ENCODE assay signal across 29 cellular contexts in the genomic region with DNA sequence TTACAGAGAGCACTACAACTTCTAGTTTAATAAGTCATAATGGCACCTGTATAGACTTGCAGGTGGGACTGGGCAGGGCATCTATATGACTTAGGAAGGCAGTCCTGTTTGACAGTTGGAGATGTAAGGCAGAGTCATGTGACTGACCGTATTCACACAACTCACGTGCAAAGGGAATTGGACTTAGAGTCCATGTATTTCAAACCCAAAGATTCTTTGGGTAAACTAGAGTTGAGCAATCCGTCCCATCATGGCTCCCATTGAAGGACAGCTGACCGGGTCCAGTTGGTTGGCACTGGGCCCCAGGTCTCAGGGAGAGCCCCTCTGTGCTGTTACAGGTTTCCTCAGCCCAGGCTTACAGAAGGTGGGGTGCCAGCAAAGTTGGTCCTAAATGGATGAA.
"Had no signal": no experiment of that assay in that cellular context is flagged by ENCODE, and none has a peak within 500 bp of the region (broad histone marks: within the 10 kb centered on the region; RNA-seq: fewer than 3 reads in every experiment).

No MANE protein-coding gene starts in this region.

- H3K27ac Mint-ChIP-seq: activated CD4-positive, alpha-beta T cell treated with anti-CD3 and anti-CD28 coated beads, Interleukin-2, amount 10 ng/mL, durations not matched to agents 24 days and 14 days; activated CD8-positive, alpha-beta T cell treated with anti-CD3 and anti-CD28 coated beads for 36 hours; activated naive CD8-positive, alpha-beta T cell treated with anti-CD3 and anti-CD28 coated beads, Interleukin-2, amount 10 ng/mL, durations not matched to agents 7 days and 5 days; activated T-cell treated with anti-CD3 and anti-CD28 coated beads, Interleukin-2, amount 50 U/mL, for 24 hours; activated T-helper 2 cell treated with anti-CD3 and anti-CD28 coated beads, Interferon-gamma antibody, Interleukin-2, Interleukin-4, amounts not matched to agents 10 μg/mL and 5 μg/mL and 100 μg/mL, durations not matched to agents 14 hours and 24 hours and 36 hours; T-helper 1 cell treated with Interleukin-12 subunit alpha and Interleukin-12 subunit beta and Interleukin-4 antibody, amounts not matched to agents 30 μg/mL and 1 μg/mL, for 36 hours; T-helper 2 cell treated with Interferon-gamma antibody and Interleukin-4, amounts not matched to agents 5 μg/mL and 100 μg/mL, for 36 hours had no signal

- H3K9me3 ChIP-seq: body of pancreas, breast epithelium, SJSA1, SK-N-SH had no signal

- H3K4me1 ChIP-seq: breast epithelium, SJSA1 had no signal

- H3K27me3 ChIP-seq: body of pancreas, breast epithelium, SJSA1 had no signal

- H3K27me3 Mint-ChIP-seq: activated CD4-positive, alpha-beta T cell treated with anti-CD3 and anti-CD28 coated beads, Interleukin-2, amount 10 ng/mL, durations not matched to agents 24 days and 14 days; activated CD8-positive, alpha-beta T cell treated with anti-CD3 and anti-CD28 coated beads for 36 hours; activated naive CD4-positive, alpha-beta T cell treated with anti-CD3 and anti-CD28 coated beads, Interleukin-2, amount 50 U/mL, for 24 hours; activated naive CD8-positive, alpha-beta T cell treated with anti-CD3 and anti-CD28 coated beads, Interleukin-2, amount 10 ng/mL, durations not matched to agents 7 days and 5 days; activated T-cell treated with anti-CD3 and anti-CD28 coated beads, Interleukin-2, amount 50 U/mL, for 24 hours had no signal

- H3K9me3 Mint-ChIP-seq: activated CD4-positive, alpha-beta T cell treated with anti-CD3 and anti-CD28 coated beads, Interleukin-2, amount 10 ng/mL, durations not matched to agents 24 days and 14 days; activated CD8-positive, alpha-beta T cell treated with anti-CD3 and anti-CD28 coated beads for 36 hours; activated naive CD4-positive, alpha-beta T cell treated with anti-CD3 and anti-CD28 coated beads, Interleukin-2, amount 50 U/mL, for 24 hours; activated naive CD8-positive, alpha-beta T cell treated with anti-CD3 and anti-CD28 coated beads, Interleukin-2, amount 10 ng/mL, durations not matched to agents 7 days and 5 days; activated T-cell treated with anti-CD3 and anti-CD28 coated beads, Interleukin-2, amount 50 U/mL, for 24 hours; activated T-helper 2 cell treated with anti-CD3 and anti-CD28 coated beads, Interferon-gamma antibody, Interleukin-2, Interleukin-4, amounts not matched to agents 10 μg/mL and 5 μg/mL and 100 μg/mL, durations not matched to agents 14 hours and 24 hours and 36 hours; T-helper 1 cell treated with Interleukin-12 subunit alpha and Interleukin-12 subunit beta and Interleukin-4 antibody, amounts not matched to agents 30 μg/mL and 1 μg/mL, for 36 hours; T-helper 2 cell treated with Interferon-gamma antibody and Interleukin-4, amounts not matched to agents 5 μg/mL and 100 μg/mL, for 36 hours had no signal

- DNase-seq: activated CD4-positive, alpha-beta T cell treated with anti-CD3 and anti-CD28 coated beads, Interleukin-2, amount 10 ng/mL, durations not matched to agents 24 days and 14 days; activated CD4-positive, alpha-beta T cell treated with anti-CD3 and anti-CD28 coated beads, Interleukin-2, amount 50 U/mL, for 4 hours; activated CD4-positive, CD25-positive, alpha-beta regulatory T cell; activated CD8-positive, alpha-beta T cell treated with anti-CD3 and anti-CD28 coated beads for 36 hours; activated gamma-delta T cell; activated naive CD4-positive, alpha-beta T cell treated with Interleukin-2 at 50 U/mL for 16 hours; activated naive CD8-positive, alpha-beta T cell treated with anti-CD3 and anti-CD28 coated beads, Interleukin-2, amount 10 ng/mL, durations not matched to agents 7 days and 5 days; activated T-cell treated with anti-CD3 and anti-CD28 coated beads, Interleukin-2, amount 50 U/mL, for 24 hours; amygdala; body of pancreas; MM.1S; NCI-H1092 treated with DMSO at 0.1 percent for 48 hours; NCI-H1417; NCI-H146; NCI-H187; NCI-H2029 treated with DMSO at 0.1 percent for 48 hours; NCI-H2171 treated with DMSO at 0.1 percent for 48 hours; NCI-H2227 treated with DMSO at 0.1 percent for 48 hours; NCI-H446; NCI-H524; SHP77; SK-N-SH had no signal

- H3K4me3 ChIP-seq: body of pancreas, breast epithelium, SJSA1 had no signal

- H3K4me3 Mint-ChIP-seq: activated CD4-positive, alpha-beta T cell treated with anti-CD3 and anti-CD28 coated beads, Interleukin-2, amount 10 ng/mL, durations not matched to agents 24 days and 14 days; activated CD8-positive, alpha-beta T cell treated with anti-CD3 and anti-CD28 coated beads for 36 hours; activated naive CD4-positive, alpha-beta T cell treated with anti-CD3 and anti-CD28 coated beads, Interleukin-2, amount 50 U/mL, for 24 hours; activated naive CD8-positive, alpha-beta T cell treated with anti-CD3 and anti-CD28 coated beads, Interleukin-2, amount 10 ng/mL, durations not matched to agents 7 days and 5 days; activated T-cell treated with anti-CD3 and anti-CD28 coated beads, Interleukin-2, amount 50 U/mL, for 24 hours; T-helper 1 cell treated with Interleukin-12 subunit alpha and Interleukin-12 subunit beta and Interleukin-4 antibody, amounts not matched to agents 30 μg/mL and 1 μg/mL, for 36 hours; T-helper 2 cell treated with Interferon-gamma antibody and Interleukin-4, amounts not matched to agents 5 μg/mL and 100 μg/mL, for 36 hours had no signal

- H3K27ac ChIP-seq: body of pancreas, breast epithelium, SJSA1 had no signal

- ATAC-seq: activated CD8-positive, alpha-beta T cell treated with anti-CD3 and anti-CD28 coated beads for 36 hours; body of pancreas; Panc1 had no signal

- H3K36me3 ChIP-seq: breast epithelium, SJSA1 had no signal
